8 cellular contexts compared by ENCODE assay signal in the genomic region with DNA sequence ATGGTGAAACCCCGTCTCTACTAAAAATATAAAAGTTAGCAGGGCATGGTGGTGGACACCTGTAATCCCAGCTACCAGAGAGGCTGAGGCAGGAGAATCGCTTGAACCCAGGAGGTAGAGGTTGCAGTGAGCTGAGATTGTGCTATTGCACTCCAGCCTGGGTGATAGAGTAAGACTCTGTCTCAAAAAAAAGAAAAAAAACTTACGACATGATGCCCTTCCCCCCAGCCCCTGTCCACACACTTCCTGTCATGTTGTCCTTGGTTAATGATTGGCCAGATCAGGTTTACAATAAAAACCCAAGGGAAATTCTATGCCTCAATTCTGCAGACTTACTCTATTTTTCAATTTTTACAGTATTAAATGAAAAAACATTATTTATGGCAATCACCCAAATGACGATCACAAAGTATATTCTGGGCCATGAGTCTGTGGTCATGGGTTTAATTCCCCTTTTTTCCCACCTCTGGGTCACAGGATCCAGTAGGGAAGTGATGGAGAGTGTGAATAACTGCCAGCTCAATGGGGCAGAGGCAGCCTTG.
DNase-seq lines count a peak whose midpoint lies in the region; ATAC-seq and TF ChIP-seq lines count a peak whose summit lies in the region.

No MANE protein-coding gene starts in this region.

- no peak overlapping the region for H3K27ac Mint-ChIP-seq in GM23338

- H3K4me2 ChIP-seq in GM23338, result no peak overlapping the region

- no peaks in the 10 kb centered on the region; the same call in 1 of the 2 replicates for H4K20me1 ChIP-seq in GM23338 (replicated peaks; ENCODE audit: insufficient read depth)

- TF ChIP-seq CTCF in thoracic aorta (IDR thresholded peaks at IDR 0.05), result no peak
- no peak for TF ChIP-seq CTCF in GM23338 (conservative IDR thresholded peaks at IDR 0.05; ENCODE audit: low read depth in 2 of 2)

- H3K4me1 Mint-ChIP-seq in GM23338, result peaks cover 36% of the 10 kb centered on the region

- peaks cover 8% of the 10 kb centered on the region for H3K36me3 ChIP-seq in thoracic aorta
- H3K36me3 ChIP-seq in GM23338 (ENCODE audit: insufficient read depth), result no peaks in the 10 kb centered on the region; the same call in 1 of the 2 replicates

- H3K27ac ChIP-seq in epithelial cell of prostate, result peak overlapping the region; percentile 36
- H3K27ac ChIP-seq in thoracic aorta, result no peak overlapping the region
- H3K27ac ChIP-seq in GM23338 (ENCODE audit: low read depth), result no peak overlapping the region

- H3K79me2 ChIP-seq in GM23338 (replicated peaks; ENCODE audit: insufficient read depth), result 0 out of 2 replicates have a peak, but pooled peaks cover under 1% of the 10 kb centered on the region

- no peaks in the 10 kb centered on the region for H3K9me3 ChIP-seq in thoracic aorta

- no peaks in the 10 kb centered on the region for H3F3A ChIP-seq in GM23338 (replicated peaks; ENCODE audit: low read depth)

- H3K9me2 ChIP-seq in GM23338 (ENCODE audit: insufficient read depth), result no peaks in the 10 kb centered on the region

- no peak overlapping the region for H2AFZ ChIP-seq in GM23338

- peaks cover 21% of the 10 kb centered on the region for H3K36me3 Mint-ChIP-seq in GM23338 (ENCODE audit: low read depth)

- peaks cover 2% of the 10 kb centered on the region for H3K27me3 Mint-ChIP-seq in GM23338 (ENCODE audit: insufficient read depth, low read depth, poor library complexity)

- H3K4me3 Mint-ChIP-seq in GM23338, result no peak overlapping the region

- ATAC-seq in HG03432 (IDR thresholded peaks at IDR 0.05; ENCODE audit: unreplicated experiment) (peak; percentile 23), thoracic aorta (ENCODE audit: insufficient number of reproducible peaks, low FRiP score, low read depth) (peak; percentile 46), GM23338 (no peak)

- H3K9me3 Mint-ChIP-seq in GM23338, result no peaks in the 10 kb centered on the region

- H3K27me3 ChIP-seq in thoracic aorta (replicated peaks; ENCODE audit: insufficient read depth) (no peaks in the 10 kb centered on the region), GM23338 (ENCODE audit: insufficient read depth) (no peaks in the 10 kb centered on the region)

- H3K4me1 ChIP-seq in thoracic aorta (ENCODE audit: control insufficient read depth in 1 of 2, low read depth in 2 of 2) (peaks cover 25 to 50% of the 10 kb centered on the region in 2 donors), GM23338 (ENCODE audit: insufficient read depth) (peaks cover 26% of the 10 kb centered on the region)

- DNase-seq in NCI-H2029 (lab: John Stamatoyannopoulos, UW) (peak; percentile 50), NCI-H2029 treated with DMSO at 0.1 percent for 48 hours (lab: John Stamatoyannopoulos, UW) (no peak), epithelial cell of prostate (ENCODE audit: low read depth, low spot score) (no peak), thoracic aorta (ENCODE audit: low spot score) (no peak), GM23338 (ENCODE audit: low spot score) (no peak), dedifferentiated amniotic fluid mesenchymal stem cell (ENCODE audit: extremely low spot score) (no peak), foreskin melanocyte (no peak)

- H3K4me3 ChIP-seq in thoracic aorta (no peak overlapping the region), GM23338 (no peak overlapping the region)

TF ChIP-seq in GM23338, 12 proteins besides CTCF, POLR2A, EP300 and RAD21:
- TF ChIP-seq JUNB (IDR thresholded peaks at IDR 0.05; ENCODE audit: unreplicated experiment), result no peak
- TF ChIP-seq NANOG (IDR thresholded peaks at IDR 0.05; ENCODE audit: borderline replicate concordance), result no peak
- no peak for TF ChIP-seq EZH2 (IDR thresholded peaks at IDR 0.05; ENCODE audit: low read depth, unreplicated experiment)
- no peak for TF ChIP-seq ZNF331 (CRISPR knock-in tag; IDR thresholded peaks at IDR 0.05; ENCODE audit: low read depth)
- no peak for TF ChIP-seq ZNF114 (CRISPR knock-in tag; IDR thresholded peaks at IDR 0.05)
- TF ChIP-seq, protein P1, sequence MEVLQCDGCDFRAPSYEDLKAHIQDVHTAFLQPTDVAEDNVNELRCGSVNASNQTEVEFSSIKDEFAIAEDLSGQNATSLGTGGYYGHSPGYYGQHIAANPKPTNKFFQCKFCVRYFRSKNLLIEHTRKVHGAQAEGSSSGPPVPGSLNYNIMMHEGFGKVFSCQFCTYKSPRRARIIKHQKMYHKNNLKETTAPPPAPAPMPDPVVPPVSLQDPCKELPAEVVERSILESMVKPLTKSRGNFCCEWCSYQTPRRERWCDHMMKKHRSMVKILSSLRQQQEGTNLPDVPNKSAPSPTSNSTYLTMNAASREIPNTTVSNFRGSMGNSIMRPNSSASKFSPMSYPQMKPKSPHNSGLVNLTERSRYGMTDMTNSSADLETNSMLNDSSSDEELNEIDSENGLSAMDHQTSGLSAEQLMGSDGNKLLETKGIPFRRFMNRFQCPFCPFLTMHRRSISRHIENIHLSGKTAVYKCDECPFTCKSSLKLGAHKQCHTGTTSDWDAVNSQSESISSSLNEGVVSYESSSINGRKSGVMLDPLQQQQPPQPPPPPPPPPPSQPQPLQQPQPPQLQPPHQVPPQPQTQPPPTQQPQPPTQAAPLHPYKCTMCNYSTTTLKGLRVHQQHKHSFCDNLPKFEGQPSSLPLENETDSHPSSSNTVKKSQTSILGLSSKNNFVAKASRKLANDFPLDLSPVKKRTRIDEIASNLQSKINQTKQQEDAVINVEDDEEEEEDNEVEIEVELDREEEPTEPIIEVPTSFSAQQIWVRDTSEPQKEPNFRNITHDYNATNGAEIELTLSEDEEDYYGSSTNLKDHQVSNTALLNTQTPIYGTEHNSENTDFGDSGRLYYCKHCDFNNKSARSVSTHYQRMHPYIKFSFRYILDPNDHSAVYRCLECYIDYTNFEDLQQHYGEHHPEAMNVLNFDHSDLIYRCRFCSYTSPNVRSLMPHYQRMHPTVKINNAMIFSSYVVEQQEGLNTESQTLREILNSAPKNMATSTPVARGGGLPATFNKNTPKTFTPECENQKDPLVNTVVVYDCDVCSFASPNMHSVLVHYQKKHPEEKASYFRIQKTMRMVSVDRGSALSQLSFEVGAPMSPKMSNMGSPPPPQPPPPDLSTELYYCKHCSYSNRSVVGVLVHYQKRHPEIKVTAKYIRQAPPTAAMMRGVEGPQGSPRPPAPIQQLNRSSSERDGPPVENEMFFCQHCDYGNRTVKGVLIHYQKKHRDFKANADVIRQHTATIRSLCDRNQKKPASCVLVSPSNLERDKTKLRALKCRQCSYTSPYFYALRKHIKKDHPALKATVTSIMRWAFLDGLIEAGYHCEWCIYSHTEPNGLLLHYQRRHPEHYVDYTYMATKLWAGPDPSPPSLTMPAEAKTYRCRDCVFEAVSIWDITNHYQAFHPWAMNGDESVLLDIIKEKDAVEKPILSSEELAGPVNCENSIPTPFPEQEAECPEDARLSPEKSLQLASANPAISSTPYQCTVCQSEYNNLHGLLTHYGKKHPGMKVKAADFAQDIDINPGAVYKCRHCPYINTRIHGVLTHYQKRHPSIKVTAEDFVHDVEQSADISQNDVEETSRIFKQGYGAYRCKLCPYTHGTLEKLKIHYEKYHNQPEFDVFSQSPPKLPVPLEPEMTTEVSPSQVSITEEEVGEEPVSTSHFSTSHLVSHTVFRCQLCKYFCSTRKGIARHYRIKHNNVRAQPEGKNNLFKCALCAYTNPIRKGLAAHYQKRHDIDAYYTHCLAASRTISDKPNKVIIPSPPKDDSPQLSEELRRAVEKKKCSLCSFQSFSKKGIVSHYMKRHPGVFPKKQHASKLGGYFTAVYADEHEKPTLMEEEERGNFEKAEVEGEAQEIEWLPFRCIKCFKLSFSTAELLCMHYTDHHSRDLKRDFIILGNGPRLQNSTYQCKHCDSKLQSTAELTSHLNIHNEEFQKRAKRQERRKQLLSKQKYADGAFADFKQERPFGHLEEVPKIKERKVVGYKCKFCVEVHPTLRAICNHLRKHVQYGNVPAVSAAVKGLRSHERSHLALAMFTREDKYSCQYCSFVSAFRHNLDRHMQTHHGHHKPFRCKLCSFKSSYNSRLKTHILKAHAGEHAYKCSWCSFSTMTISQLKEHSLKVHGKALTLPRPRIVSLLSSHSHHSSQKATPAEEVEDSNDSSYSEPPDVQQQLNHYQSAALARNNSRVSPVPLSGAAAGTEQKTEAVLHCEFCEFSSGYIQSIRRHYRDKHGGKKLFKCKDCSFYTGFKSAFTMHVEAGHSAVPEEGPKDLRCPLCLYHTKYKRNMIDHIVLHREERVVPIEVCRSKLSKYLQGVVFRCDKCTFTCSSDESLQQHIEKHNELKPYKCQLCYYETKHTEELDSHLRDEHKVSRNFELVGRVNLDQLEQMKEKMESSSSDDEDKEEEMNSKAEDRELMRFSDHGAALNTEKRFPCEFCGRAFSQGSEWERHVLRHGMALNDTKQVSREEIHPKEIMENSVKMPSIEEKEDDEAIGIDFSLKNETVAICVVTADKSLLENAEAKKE (CRISPR knock-in tag; IDR thresholded peaks at IDR 0.05), result no peak
- TF ChIP-seq CREB1 (CRISPR knock-in tag; IDR thresholded peaks at IDR 0.05; ENCODE audit: low read depth), result no peak
- TF ChIP-seq EZH2phosphoT487 (IDR thresholded peaks at IDR 0.05; ENCODE audit: unreplicated experiment), result no peak
- no peak for TF ChIP-seq POLR2AphosphoS5 (IDR thresholded peaks at IDR 0.05; ENCODE audit: low read depth)
